Comparison of ENCODE assay signal across 10 cellular contexts in the genomic region with DNA sequence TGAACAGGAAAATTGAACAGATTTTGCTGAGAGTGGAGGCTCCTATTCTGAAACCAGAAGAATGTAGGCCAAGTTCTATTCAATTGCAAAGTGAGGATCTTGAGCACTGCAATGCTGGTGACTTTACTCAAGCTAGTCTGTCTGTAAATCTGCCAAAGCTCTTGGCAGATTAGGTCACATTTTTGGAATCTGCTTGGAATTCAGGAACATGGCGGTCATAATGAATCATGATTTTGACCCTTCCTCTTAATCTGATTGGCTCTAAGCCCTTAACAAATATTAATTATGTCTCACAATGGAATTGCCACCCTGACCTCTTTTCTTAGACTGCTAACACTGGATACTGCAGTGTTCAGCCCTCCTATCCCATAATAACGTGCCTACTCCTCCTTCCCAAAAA. TPM values are rescaled to one million over a fixed set of nuclear protein-coding genes. Genes with fewer than 3 reads are reported as not detected.
A peak's percentile ranks its signal among the peaks of the same experiment; 100 is the strongest.
DNase-seq lines count a peak whose midpoint lies in the region; ATAC-seq and TF ChIP-seq lines count a peak whose summit lies in the region.
"Had no signal": no experiment of that assay in that cellular context is flagged by ENCODE, and none has a peak within 500 bp of the region (broad histone marks: within the 10 kb centered on the region; RNA-seq: fewer than 3 reads in every experiment).

No MANE protein-coding gene starts in this region.

- H3K4me3 ChIP-seq in adrenal gland: no peak overlapping the region
- no peak overlapping the region for H3K4me3 ChIP-seq in gastrocnemius medialis
- no peak overlapping the region for H3K4me3 ChIP-seq in tibial nerve
- H3K4me3 ChIP-seq: sigmoid colon had no signal

- TF ChIP-seq EP300 in tibial nerve (IDR thresholded peaks at IDR 0.05): peak in 1 of 2 donors; percentile 67

- 17 to 33% (median 26%) methylated on average over 2 of the region's 2 CpGs for WGBS in adrenal gland, 4 donors
- 21% methylated on average over 2 of the region's 2 CpGs for WGBS in tibial nerve, 2 donors

- DNase-seq in H4 (ENCODE audit: low spot score): peak; percentile 55
- DNase-seq in adrenal gland: peak; percentile 36 to 77 (median 60)
- DNase-seq in left cardiac atrium: no peak
- no peak for DNase-seq in gastrocnemius medialis
- DNase-seq in GM13976 (ENCODE audit: low spot score): no peak
- no peak for DNase-seq in NOMO-1 (lab: John Stamatoyannopoulos, UW; ENCODE audit: unreplicated experiment in 2 of 2)
- DNase-seq in tibial nerve (ENCODE audit: low spot score in 2 of 2): no peak
- DNase-seq: Karpas-422, sigmoid colon had no signal

- ATAC-seq in left cardiac atrium: peak; percentile 62 to 71
- ATAC-seq in gastrocnemius medialis: peak; percentile 21 to 33
- ATAC-seq in GM21619 (IDR thresholded peaks at IDR 0.05; ENCODE audit: unreplicated experiment): no peak

- H3K27me3 ChIP-seq in adrenal gland (no peaks in the 10 kb centered on the region), gastrocnemius medialis (no peaks in the 10 kb centered on the region), tibial nerve (no peaks in the 10 kb centered on the region)
- H3K27me3 ChIP-seq: sigmoid colon had no signal

- peak overlapping the region; percentile 11 to 81 (median 38) for H3K27ac ChIP-seq in adrenal gland
- H3K27ac ChIP-seq in gastrocnemius medialis: no peak overlapping the region
- peak overlapping the region in 2 of 4 donors; percentile 10 to 69 for H3K27ac ChIP-seq in tibial nerve

- TF ChIP-seq POLR2A in adrenal gland (IDR thresholded peaks at IDR 0.05) (peak in 1 of 2 donors; percentile 33), gastrocnemius medialis (IDR thresholded peaks at IDR 0.05) (no peak), tibial nerve (IDR thresholded peaks at IDR 0.05) (no peak)

- intact Hi-C loops in adrenal gland (cut with DNase I) (no loop called here), left cardiac atrium (cut with DNase I) (no loop called here), gastrocnemius medialis (cut with DNase I; ENCODE audit: low total_unique reads) (no loop called here)

- H3K9me3 ChIP-seq in adrenal gland (replicated peaks in 1 of 3): no peaks in the 10 kb centered on the region
- no peaks in the 10 kb centered on the region for H3K9me3 ChIP-seq in gastrocnemius medialis
- no peaks in the 10 kb centered on the region for H3K9me3 ChIP-seq in tibial nerve
- H3K9me3 ChIP-seq: sigmoid colon had no signal

- in situ Hi-C loops in gastrocnemius medialis (cut with MboI; ENCODE audit: low sequenced_read_pairs in 4 of 4): loop anchor here in 1 of 4 donors (10.0 kb wide), 1 partner anchor 76 kb away; no protein-coding TSS in a partner anchor
- in situ Hi-C loops in GM13976 (cut with MboI; ENCODE audit: low sequenced_read_pairs, unreplicated experiment): no loop called here

- no peaks in the 10 kb centered on the region for H3K36me3 ChIP-seq in adrenal gland (replicated peaks in 1 of 2)
- H3K36me3 ChIP-seq in gastrocnemius medialis: no peaks in the 10 kb centered on the region
- no peaks in the 10 kb centered on the region for H3K36me3 ChIP-seq in tibial nerve
- H3K36me3 ChIP-seq: sigmoid colon had no signal

- no peak for TF ChIP-seq CTCF in adrenal gland (IDR thresholded peaks at IDR 0.05)
- no peak for TF ChIP-seq CTCF in gastrocnemius medialis (IDR thresholded peaks at IDR 0.05 in 4 of 5, conservative IDR thresholded peaks at IDR 0.05 in 1 of 5)
- TF ChIP-seq CTCF in GM13976 (IDR thresholded peaks at IDR 0.05; ENCODE audit: borderline replicate concordance, control extremely low read depth, extremely low read depth, insufficient read depth, missing control alignments): no peak
- no peak for TF ChIP-seq CTCF in tibial nerve (IDR thresholded peaks at IDR 0.05)

- H3K4me1 ChIP-seq in adrenal gland (replicated peaks in 1 of 2): peaks cover 33 to 42% of the 10 kb centered on the region in 2 donors
- H3K4me1 ChIP-seq in gastrocnemius medialis: peaks cover 5 to 16% of the 10 kb centered on the region in 2 donors
- peaks cover 0 to 28% (median 7%) of the 10 kb centered on the region in 4 donors for H3K4me1 ChIP-seq in tibial nerve

RNA-seq across cellular contexts. Expression of a gene that starts 7.2 kb away (rescaled TPM):
- 136 and 167 TPM in 2 replicates for total RNA-seq in H4 (2014; rRNA removed; shearing (Covaris generic))
- total RNA-seq in adrenal gland (100 to 1,000 TPM in 1 of 8 donors, 10 to 100 TPM in 7; 75.7 to 121 (median 87.0) TPM), left cardiac atrium (10 to 100 TPM; 34.1 to 49.6 TPM), gastrocnemius medialis (10 to 100 TPM; 17.9 to 24.5 (median 22.1) TPM), tibial nerve (10 to 100 TPM; 55.9 to 71.8 (median 68.4) TPM)
- 100 to 1,000 TPM in 1 of 3 donors, 10 to 100 TPM in 2; 15.3 to 102 (median 19.9) TPM for polyA plus RNA-seq in adrenal gland

Comparison
In these comparisons a context has a peak if more than half of its experiments do, and no peak if none do; other contexts are left out.
1. DNase-seq: peak in H4 (single experiment) and adrenal gland (7 of 7); none in left cardiac atrium (single experiment), gastrocnemius medialis (0 of 2), GM13976 (single experiment), NOMO-1 (0 of 2) and tibial nerve (0 of 2).
2. H3K27ac ChIP-seq: peak in adrenal gland (5 of 5); none in gastrocnemius medialis (0 of 4).